9 cellular contexts compared by ENCODE assay signal in genomic region chr18:48777737-48778111, GRCh38.
DNase-seq lines count a peak whose midpoint lies in the region; ATAC-seq and TF ChIP-seq lines count a peak whose summit lies in the region.
"Had no signal": no experiment of that assay in that cellular context is flagged by ENCODE, and none has a peak within 500 bp of the region (broad histone marks: within the 10 kb centered on the region; RNA-seq: fewer than 3 reads in every experiment).

No MANE protein-coding gene starts in this region.

- H2AFZ ChIP-seq in MM.1S (ENCODE audit: low read length), result no peak overlapping the region

- H3K9me2 ChIP-seq in MM.1S (replicated peaks; ENCODE audit: insufficient read depth, low read length), result no peaks in the 10 kb centered on the region

- no peak for TF ChIP-seq EP300 in upper lobe of left lung (IDR thresholded peaks at IDR 0.05)

- TF ChIP-seq POLR2A in heart left ventricle (IDR thresholded peaks at IDR 0.05) (no peak), upper lobe of left lung (IDR thresholded peaks at IDR 0.05) (no peak), Peyer's patch (IDR thresholded peaks at IDR 0.05) (no peak)

- ATAC-seq in heart left ventricle (no peak), upper lobe of left lung (ENCODE audit: low FRiP score in 2 of 2) (no peak)

- H3K27me3 ChIP-seq in cardiac muscle cell, result no peaks in the 10 kb centered on the region
- no peaks in the 10 kb centered on the region for H3K27me3 ChIP-seq in heart left ventricle
- H3K27me3 ChIP-seq in liver (ENCODE audit: control insufficient read depth in 4 of 4, insufficient read depth in 4 of 4, low read length in 3 of 4), result no peaks in the 10 kb centered on the region
- H3K27me3 ChIP-seq in upper lobe of left lung, result no peaks in the 10 kb centered on the region
- no peaks in the 10 kb centered on the region for H3K27me3 ChIP-seq in HAP-1 (ENCODE audit: low read depth)
- H3K27me3 ChIP-seq in Peyer's patch, result no peaks in the 10 kb centered on the region
- no peaks in the 10 kb centered on the region for H3K27me3 ChIP-seq in MM.1S (replicated peaks; ENCODE audit: insufficient read depth, low read length)
- H3K27me3 ChIP-seq: transverse colon had no signal

- peaks cover 79% of the 10 kb centered on the region for H3K4me1 ChIP-seq in cardiac muscle cell (ENCODE audit: low read depth)
- H3K4me1 ChIP-seq in heart left ventricle, result peaks cover 19 to 92% (median 71%) of the 10 kb centered on the region in 12 donors
- H3K4me1 ChIP-seq in liver (ENCODE audit: control insufficient read depth in 4 of 4, insufficient read depth in 4 of 4, low read length in 3 of 4), result peaks cover 25 to 71% (median 62%) of the 10 kb centered on the region in 4 donors
- peaks cover 59 to 64% (median 62%) of the 10 kb centered on the region in 4 donors for H3K4me1 ChIP-seq in upper lobe of left lung
- H3K4me1 ChIP-seq in HAP-1, result no peaks in the 10 kb centered on the region
- H3K4me1 ChIP-seq in Peyer's patch, result peaks cover 5 to 42% (median 8%) of the 10 kb centered on the region in 4 donors
- H3K4me1 ChIP-seq in MM.1S (ENCODE audit: low read length), result peaks cover 15% of the 10 kb centered on the region

- no peak overlapping the region for H3K4me3 ChIP-seq in cardiac muscle cell
- H3K4me3 ChIP-seq in heart left ventricle, result no peak overlapping the region
- H3K4me3 ChIP-seq in liver (ENCODE audit: low read depth in 1 of 3, low read length in 3 of 3), result no peak overlapping the region
- H3K4me3 ChIP-seq in upper lobe of left lung, result no peak overlapping the region
- no peak overlapping the region for H3K4me3 ChIP-seq in HAP-1
- no peak overlapping the region for H3K4me3 ChIP-seq in Peyer's patch
- no peak overlapping the region for H3K4me3 ChIP-seq in MM.1S (ENCODE audit: low read length)
- H3K4me3 ChIP-seq: transverse colon had no signal

- H3K9ac ChIP-seq in liver (ENCODE audit: low read depth in 1 of 2, low read length in 2 of 2) (no peak overlapping the region), MM.1S (ENCODE audit: low read length) (no peak overlapping the region)

- H3K27ac ChIP-seq in cardiac muscle cell, result peak overlapping the region; percentile 51
- H3K27ac ChIP-seq in heart left ventricle, result peak overlapping the region in 1 of 12 donors; percentile 17
- H3K27ac ChIP-seq in liver (ENCODE audit: low read depth in 1 of 2, low read length in 2 of 2), result peak overlapping the region; percentile 23 to 57
- peak overlapping the region; percentile 28 to 54 (median 36) for H3K27ac ChIP-seq in upper lobe of left lung
- peak overlapping the region in 1 of 4 donors; percentile 42 for H3K27ac ChIP-seq in Peyer's patch
- H3K27ac ChIP-seq in MM.1S (ENCODE audit: low read length), result no peak overlapping the region

- in situ Hi-C loops in HAP-1 (cut with MboI; ENCODE audit: low sequenced_read_pairs), result loop anchor here (25.0 kb wide), 1 partner anchor 460 kb away; no protein-coding TSS in a partner anchor

- H4K20me1 ChIP-seq in MM.1S (ENCODE audit: insufficient read depth, low read length), result no peaks in the 10 kb centered on the region

- TF ChIP-seq CTCF in cardiac muscle cell (IDR thresholded peaks at IDR 0.05; ENCODE audit: low read depth, low read length), result peak; percentile 31
- TF ChIP-seq CTCF in heart left ventricle (IDR thresholded peaks at IDR 0.05), result peak in 1 of 12 donors; percentile 6
- TF ChIP-seq CTCF in liver (IDR thresholded peaks at IDR 0.05; ENCODE audit: low read depth, low read length, missing input control), result peak; percentile 19
- TF ChIP-seq CTCF in upper lobe of left lung (IDR thresholded peaks at IDR 0.05), result peak in 3 of 6 experiments; percentile 11 to 32 (median 24)
- TF ChIP-seq CTCF in Peyer's patch (IDR thresholded peaks at IDR 0.05), result peak in 3 of 6 experiments; percentile 27 to 31 (median 31)
- TF ChIP-seq CTCF in MM.1S (IDR thresholded peaks at IDR 0.05; ENCODE audit: low read length), result no peak

- DNase-seq in cardiac muscle cell (ENCODE audit: low read depth in 1 of 2, low spot score in 1 of 2) (peak in 1 of 2 donors; percentile 23), heart left ventricle (no peak), astrocyte of the hippocampus (ENCODE audit: low read depth, low spot score) (peak; percentile 40), upper lobe of left lung (no peak), HAP-1 (ENCODE audit: low spot score in 2 of 2) (no peak), Peyer's patch (no peak), MM.1S (no peak)

- H3K79me2 ChIP-seq in MM.1S (ENCODE audit: low read length), result 0 out of 2 replicates have a peak, but pooled peaks cover 5% of the 10 kb centered on the region

- H3K4me2 ChIP-seq in MM.1S (ENCODE audit: low read depth, low read length), result no peak overlapping the region

- peak in 1 of 2 donors; percentile 46 for TF ChIP-seq RAD21 in liver (IDR thresholded peaks at IDR 0.05)

- WGBS in heart left ventricle, 4 donors, result 75 to 84% (median 82%) methylated on average over 7 to 8 of the region's 8 CpGs
- 75% methylated on average over 8 of the region's 8 CpGs for WGBS in liver
- 68 to 74% methylated on average over 8 of the region's 8 CpGs for WGBS in upper lobe of left lung, 2 donors

- H3K9me3 ChIP-seq in cardiac muscle cell (ENCODE audit: low read depth) (no peaks in the 10 kb centered on the region), heart left ventricle (no peaks in the 10 kb centered on the region), liver (ENCODE audit: control insufficient read depth in 4 of 4, low read length in 3 of 4) (no peaks in the 10 kb centered on the region), upper lobe of left lung (no peaks in the 10 kb centered on the region), HAP-1 (no peaks in the 10 kb centered on the region), Peyer's patch (no peaks in the 10 kb centered on the region), MM.1S (replicated peaks; ENCODE audit: insufficient read depth, low read length) (no peaks in the 10 kb centered on the region)
- H3K9me3 ChIP-seq: transverse colon had no signal

- no peaks in the 10 kb centered on the region for H3F3A ChIP-seq in MM.1S (ENCODE audit: insufficient read depth, low read length)

- intact Hi-C loops in heart left ventricle (cut with DNase I), result loop anchor here (2.0 to 10.0 kb wide), 12 partner anchors 65 to 637 kb away; partner anchors contain the start of gene SMAD7 (in 3 of the 10)

- H3K36me3 ChIP-seq in cardiac muscle cell (no peaks in the 10 kb centered on the region), heart left ventricle (no peaks in the 10 kb centered on the region), liver (ENCODE audit: control insufficient read depth in 4 of 4, insufficient read depth in 3 of 4, low read depth in 1 of 4, low read length in 3 of 4) (no peaks in the 10 kb centered on the region), upper lobe of left lung (no peaks in the 10 kb centered on the region), HAP-1 (replicated peaks) (no peaks in the 10 kb centered on the region), Peyer's patch (no peaks in the 10 kb centered on the region), MM.1S (replicated peaks; ENCODE audit: insufficient read depth, low read length) (no peaks in the 10 kb centered on the region)
- H3K36me3 ChIP-seq: transverse colon had no signal

TF ChIP-seq in liver, 16 proteins besides CTCF, POLR2A, EP300 and RAD21:
- no peak for TF ChIP-seq GABPA (IDR thresholded peaks at IDR 0.05 in 1 of 2, conservative IDR thresholded peaks at IDR 0.05 in 1 of 2)
- peak; percentile 37 to 64 for TF ChIP-seq RXRA (IDR thresholded peaks at IDR 0.05)
- peak; percentile 69 for TF ChIP-seq NR2F2 (IDR thresholded peaks at IDR 0.05)
- no peak for TF ChIP-seq EGR1 (IDR thresholded peaks at IDR 0.05; ENCODE audit: low read depth in 2 of 2)
TF ChIP-seq in liver: peak in this region for 2.
